Comparison of ENCODE assay signal across 15 cellular contexts in genomic region chr12:9347328-9348127, GRCh38.
DNase-seq lines count a peak whose midpoint lies in the region; ATAC-seq, FAIRE-seq and TF ChIP-seq lines count a peak whose summit lies in the region.
"Had no signal": no experiment of that assay in that cellular context is flagged by ENCODE, and none has a peak within 500 bp of the region (broad histone marks: within the 10 kb centered on the region; RNA-seq: fewer than 3 reads in every experiment).

No MANE protein-coding gene starts in this region.

- WGBS in aorta, 2 donors, result 85 to 91% methylated on average over 5 of the region's 5 CpGs

- H3K4me3 Mint-ChIP-seq in MCF 10A (ENCODE audit: unreplicated experiment), result no peak overlapping the region
- no peak overlapping the region for H3K4me3 Mint-ChIP-seq in stimulated activated naive CD8-positive, alpha-beta T cell treated with anti-CD3 and anti-CD28 coated beads, Interleukin-15, amount 100 ng/mL, for 72 hours
- H3K4me3 Mint-ChIP-seq: brain had no signal

- POLR2A ChIA-PET in MCF 10A (lab: Yijun Ruan, JAX), result interaction anchor here (0.9 to 1.9 kb wide), 6 partner anchors 9 to 302 kb away, joined by 3 to 6 read pairs (median 3); no protein-coding TSS in a partner anchor

- H3K4me3 ChIP-seq in breast epithelium, result no peak overlapping the region
- H3K4me3 ChIP-seq in aorta (ENCODE audit: low read length in 2 of 2), result no peak overlapping the region
- H3K4me3 ChIP-seq: BLaER1 had no signal

- no peak for TF ChIP-seq POLR2A in breast epithelium (IDR thresholded peaks at IDR 0.05)

- H3K36me3 ChIP-seq in breast epithelium (no peaks in the 10 kb centered on the region), aorta (ENCODE audit: control insufficient read depth in 1 of 2, insufficient read depth in 2 of 2, low read length in 1 of 2) (no peaks in the 10 kb centered on the region)

- H3K4me1 Mint-ChIP-seq in MCF 10A (ENCODE audit: insufficient read depth, unreplicated experiment), result peaks cover 21% of the 10 kb centered on the region
- H3K4me1 Mint-ChIP-seq in stimulated activated naive CD8-positive, alpha-beta T cell treated with anti-CD3 and anti-CD28 coated beads, Interleukin-15, amount 100 ng/mL, for 72 hours, result peaks cover 26% of the 10 kb centered on the region

- intact Hi-C loops in MCF 10A (cut with micrococcal nuclease) (no loop called here), breast epithelium (cut with DNase I; ENCODE audit: low total_unique reads) (no loop called here), aorta (cut with DNase I) (no loop called here)

- no peaks in the 10 kb centered on the region for H3K9me3 Mint-ChIP-seq in MCF 10A (ENCODE audit: unreplicated experiment)
- H3K9me3 Mint-ChIP-seq in stimulated activated naive CD8-positive, alpha-beta T cell treated with anti-CD3 and anti-CD28 coated beads, Interleukin-15, amount 100 ng/mL, for 72 hours, result peaks cover 5 to 7% of the 10 kb centered on the region in 2 donors

- peak; percentile 93 for ATAC-seq in stimulated activated naive CD8-positive, alpha-beta T cell treated with anti-CD3 and anti-CD28 coated beads, Interleukin-15, amount 100 ng/mL, for 72 hours
- ATAC-seq in aorta (ENCODE audit: low FRiP score), result no peak

- H3K4me1 ChIP-seq in breast epithelium, result no peaks in the 10 kb centered on the region
- no peaks in the 10 kb centered on the region for H3K4me1 ChIP-seq in aorta (ENCODE audit: control insufficient read depth in 1 of 2, insufficient read depth in 2 of 2, low read length in 2 of 2)

- H3K27me3 ChIP-seq in breast epithelium, result no peaks in the 10 kb centered on the region
- no peaks in the 10 kb centered on the region for H3K27me3 ChIP-seq in aorta (ENCODE audit: control insufficient read depth in 1 of 2, insufficient read depth in 2 of 2, low read length in 1 of 2)
- H3K27me3 ChIP-seq: BLaER1 had no signal

- H3K36me3 Mint-ChIP-seq in MCF 10A (ENCODE audit: insufficient read depth, unreplicated experiment), result no peaks in the 10 kb centered on the region

- CTCF ChIA-PET in MCF 10A (lab: Yijun Ruan, JAX), result interaction anchor here (0.6 to 1.7 kb wide), 11 partner anchors 9 to 488 kb away, joined by 3 to 8 read pairs (median 3); no protein-coding TSS in a partner anchor

- H3K9me3 ChIP-seq in breast epithelium, result no peaks in the 10 kb centered on the region
- no peaks in the 10 kb centered on the region for H3K9me3 ChIP-seq in aorta (ENCODE audit: control insufficient read depth, low read length)

- TSS peak; percentile 95 for BruUV-seq in MCF 10A (replicated peaks; lab: Mats Ljungman, UMichigan)

- H3K27ac Mint-ChIP-seq in MCF 10A (ENCODE audit: low read depth, unreplicated experiment), result peak overlapping the region; percentile 85
- peak overlapping the region; percentile 74 to 92 for H3K27ac Mint-ChIP-seq in stimulated activated naive CD8-positive, alpha-beta T cell treated with anti-CD3 and anti-CD28 coated beads, Interleukin-15, amount 100 ng/mL, for 72 hours
- H3K27ac Mint-ChIP-seq: brain had no signal

- TF ChIP-seq CTCF in MCF 10A (IDR thresholded peaks at IDR 0.05; ENCODE audit: unreplicated experiment) (no peak), breast epithelium (IDR thresholded peaks at IDR 0.05) (no peak), D721Med (IDR thresholded peaks at IDR 0.05; ENCODE audit: insufficient read depth, missing control alignments) (no peak)

- FAIRE-seq in D721Med (lab: Jason Lieb, UNC), result no peak
- FAIRE-seq: TTC549 had no signal

- H3K27ac ChIP-seq in breast epithelium (no peak overlapping the region), epithelial cell of prostate (peak overlapping the region; percentile 80), aorta (ENCODE audit: low read depth in 1 of 2, low read length in 2 of 2) (no peak overlapping the region)
- H3K27ac ChIP-seq: BLaER1, KMS-11 had no signal

- H3K27me3 Mint-ChIP-seq in MCF 10A (ENCODE audit: insufficient read depth, unreplicated experiment), result no peaks in the 10 kb centered on the region
- H3K27me3 Mint-ChIP-seq in stimulated activated naive CD8-positive, alpha-beta T cell treated with anti-CD3 and anti-CD28 coated beads, Interleukin-15, amount 100 ng/mL, for 72 hours, result no peaks in the 10 kb centered on the region

- DNase-seq in MCF 10A (ENCODE audit: unreplicated experiment), result peak; percentile 84
- DNase-seq in breast epithelium (ENCODE audit: low spot score in 2 of 2), result no peak
- DNase-seq in OCI-M1 (lab: John Stamatoyannopoulos, UW), result peak; percentile 60
- peak; percentile 92 for DNase-seq in epithelial cell of prostate (ENCODE audit: low read depth, low spot score)
- DNase-seq in stimulated activated naive CD8-positive, alpha-beta T cell treated with anti-CD3 and anti-CD28 coated beads, Interleukin-15, amount 100 ng/mL, for 72 hours, result peak; percentile 28 to 63
- DNase-seq in D721Med (ENCODE audit: insufficient read length, low spot score), result no peak
- no peak for DNase-seq in AG08396 (ENCODE audit: low spot score)
- no peak for DNase-seq in aorta
- DNase-seq: GDM1, NCI-H345, SHP77 treated with DMSO at 0.1 percent for 48 hours had no signal

Comparison
In these comparisons a context has a peak if more than half of its experiments do, and no peak if none do; other contexts are left out.
1. DNase-seq: peak in MCF 10A (single experiment), OCI-M1 (single experiment), epithelial cell of prostate (single experiment) and stimulated activated naive CD8-positive, alpha-beta T cell treated with anti-CD3 and anti-CD28 coated beads, Interleukin-15, amount 100 ng/mL, for 72 hours (2 of 2); none in breast epithelium (0 of 2), D721Med (single experiment), AG08396 (single experiment) and aorta (0 of 2).